23 cellular contexts compared by ENCODE assay signal in the genomic region with DNA sequence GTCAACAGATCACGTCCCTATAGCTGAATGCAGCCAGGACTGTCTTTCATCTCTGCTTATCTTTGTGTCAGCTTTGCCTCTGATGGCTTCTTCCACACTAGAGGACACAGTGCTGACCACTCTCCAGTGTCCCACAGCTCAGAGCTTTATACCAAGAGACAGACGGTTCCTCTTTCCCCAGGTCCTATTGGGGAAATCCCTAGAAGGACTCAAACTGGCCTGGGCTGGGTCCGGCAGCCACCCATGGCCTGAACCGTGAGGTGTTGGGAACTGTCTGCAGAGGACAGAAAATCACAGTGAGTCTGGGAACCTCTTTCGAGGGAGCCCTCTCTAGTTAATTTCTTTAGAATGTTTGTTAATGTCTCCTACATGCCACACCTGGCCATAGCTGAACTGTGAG.
"Had no signal": no experiment of that assay in that cellular context is flagged by ENCODE, and none has a peak within 500 bp of the region (broad histone marks: within the 10 kb centered on the region; RNA-seq: fewer than 3 reads in every experiment).

No MANE protein-coding gene starts in this region.

- H3K4me1 Mint-ChIP-seq: IgD-negative memory B cell had no signal

- H3K9me3 Mint-ChIP-seq: IgD-negative memory B cell had no signal

- H3K27ac Mint-ChIP-seq: IgD-negative memory B cell had no signal

- H3K36me3 Mint-ChIP-seq: IgD-negative memory B cell had no signal

- H3K27ac ChIP-seq: KMS-11, PC-9, Peyer's patch, SJCRH30 had no signal

- DNase-seq: Kasumi-1, MM.1S, NCI-H1092 treated with DMSO at 0.1 percent for 48 hours, NCI-H1436, NCI-H187, NCI-H2029, NCI-H2081 treated with DMSO at 0.1 percent for 48 hours, NCI-H2171, NCI-H226, NCI-H446, NCI-H510A, NCI-H524 treated with DMSO at 0.1 percent for 48 hours, NCI-H69, NCI-H774, PC-9, Peyer's patch, SHP77 treated with DMSO at 0.1 percent for 48 hours, SJCRH30 had no signal

- H3K27me3 ChIP-seq: Peyer's patch, SJCRH30 had no signal

- ATAC-seq: K562, Right ventricle myocardium inferior, SK-N-SH treated with all-trans-retinoic acid at 6 μM for 48 hours had no signal

- H3K4me3 Mint-ChIP-seq: IgD-negative memory B cell had no signal

- H3K9me3 ChIP-seq: Peyer's patch, SJCRH30 had no signal
